19 cellular contexts compared by ENCODE assay signal in genomic region chr2:192657364-192657763, GRCh38.
"Had no signal": no experiment of that assay in that cellular context is flagged by ENCODE, and none has a peak within 500 bp of the region (broad histone marks: within the 10 kb centered on the region; RNA-seq: fewer than 3 reads in every experiment).

No MANE protein-coding gene starts in this region.

- H3K27me3 Mint-ChIP-seq: activated naive CD8-positive, alpha-beta T cell; naive thymus-derived CD4-positive, alpha-beta T cell had no signal

- H3K4me1 ChIP-seq: adrenal gland, foreskin keratinocyte, left lung, prostate gland, upper lobe of left lung had no signal

- H3K36me3 ChIP-seq: adrenal gland, left lung, prostate gland, upper lobe of left lung had no signal

- H3K27ac ChIP-seq: adrenal gland, foreskin keratinocyte, left lung, prostate gland, upper lobe of left lung had no signal

- H3K9me3 ChIP-seq: adrenal gland, prostate gland, upper lobe of left lung had no signal

- H3K27ac Mint-ChIP-seq: activated CD8-positive, alpha-beta T cell treated with anti-CD3 and anti-CD28 coated beads, Interleukin-2, amount 10 ng/mL, durations not matched to agents 7 days and 5 days; activated naive CD8-positive, alpha-beta T cell; naive thymus-derived CD4-positive, alpha-beta T cell; T-helper 2 cell treated with Interferon-gamma antibody and Interleukin-4, amounts not matched to agents 5 μg/mL and 100 μg/mL, for 36 hours had no signal

- H3K27me3 ChIP-seq: adrenal gland, foreskin keratinocyte, left lung, upper lobe of left lung had no signal

- H3K4me3 ChIP-seq: adrenal gland, left lung, lung, prostate gland, upper lobe of left lung had no signal

- H3K4me3 Mint-ChIP-seq: activated CD8-positive, alpha-beta T cell treated with anti-CD3 and anti-CD28 coated beads, Interleukin-2, amount 10 ng/mL, durations not matched to agents 7 days and 5 days; activated naive CD8-positive, alpha-beta T cell; naive thymus-derived CD4-positive, alpha-beta T cell; T-helper 2 cell treated with Interferon-gamma antibody and Interleukin-4, amounts not matched to agents 5 μg/mL and 100 μg/mL, for 36 hours had no signal

- H3K36me3 Mint-ChIP-seq: activated naive CD8-positive, alpha-beta T cell; naive thymus-derived CD4-positive, alpha-beta T cell had no signal

- DNase-seq: activated CD4-positive, alpha-beta T cell treated with anti-CD3 and anti-CD28 coated beads for 1 hour; activated CD4-positive, alpha-beta T cell treated with anti-CD3 and anti-CD28 coated beads, Interleukin-2, amount 50 U/mL, for 1 hour; activated CD8-positive, alpha-beta T cell treated with anti-CD3 and anti-CD28 coated beads, Interleukin-2, amount 10 ng/mL, durations not matched to agents 7 days and 5 days; adrenal gland; central memory CD4-positive, alpha-beta T cell; effector memory CD4-positive, alpha-beta T cell; foreskin keratinocyte; kidney; left lung; naive thymus-derived CD4-positive, alpha-beta T cell; right cardiac atrium; stimulated activated CD4-positive, alpha-beta T cell treated with anti-CD3 and anti-CD28 coated beads, Interleukin-12 subunit alpha, Interleukin-12 subunit beta, amount 100 ng/mL, for 4 hours; stimulated activated CD4-positive, alpha-beta T cell treated with anti-CD3 and anti-CD28 coated beads, Interleukin-4, amount 100 ng/mL, for 4 hours; stimulated activated naive CD8-positive, alpha-beta T cell treated with anti-CD3 and anti-CD28 coated beads, Interleukin-15, Interleukin-2, amounts not matched to agents 100 U/mL and 50 U/mL, for 24 hours; upper lobe of left lung had no signal

- ATAC-seq: activated CD8-positive, alpha-beta T cell treated with anti-CD3 and anti-CD28 coated beads, Interleukin-2, amount 10 ng/mL, durations not matched to agents 7 days and 5 days; foreskin keratinocyte; left lung; naive thymus-derived CD4-positive, alpha-beta T cell; right cardiac atrium; stimulated activated naive CD8-positive, alpha-beta T cell treated with anti-CD3 and anti-CD28 coated beads, Interleukin-15, Interleukin-2, amounts not matched to agents 100 U/mL and 50 U/mL, for 24 hours had no signal

- H3K4me1 Mint-ChIP-seq: naive thymus-derived CD4-positive, alpha-beta T cell had no signal

- H3K9me3 Mint-ChIP-seq: T-helper 2 cell treated with Interferon-gamma antibody and Interleukin-4, amounts not matched to agents 5 μg/mL and 100 μg/mL, for 36 hours had no signal
